In genomic region chr2:110609843-110610612, GRCh38 we compare ENCODE assay signal across 8 cellular contexts. TPM values are rescaled to one million over a fixed set of nuclear protein-coding genes. Genes with fewer than 3 reads are reported as not detected.
DNase-seq lines count a peak whose midpoint lies in the region; ATAC-seq and TF ChIP-seq lines count a peak whose summit lies in the region.
"Not testable (repeated sequence)": the region's sequence is repeated elsewhere in the genome, so short reads cannot be mapped to it uniquely, and the experiment has no call there.

No MANE protein-coding gene starts in this region.

- H3K4me1 Mint-ChIP-seq in activated T-cell treated with anti-CD3 and anti-CD28 coated beads, Interleukin-2, amount 50 U/mL, for 4 hours (ENCODE audit: low read depth); natural killer cell treated with Interleukin-12 subunit alpha and Interleukin-12 subunit beta and Interleukin-15 and Interleukin-18, amount 100 ng/mL, for 72 hours (ENCODE audit: low read depth in 2 of 2): not testable (repeated sequence)

- not testable (repeated sequence) for H3K27me3 Mint-ChIP-seq in activated T-cell treated with anti-CD3 and anti-CD28 coated beads, Interleukin-2, amount 50 U/mL, for 4 hours (ENCODE audit: low read depth); natural killer cell treated with Interleukin-12 subunit alpha and Interleukin-12 subunit beta and Interleukin-15 and Interleukin-18, amount 100 ng/mL, for 72 hours

- H3K79me2 ChIP-seq in DND-41 (ENCODE audit: insufficient read depth, low read length) = not testable (repeated sequence)

- not testable (repeated sequence) for H3K9me3 Mint-ChIP-seq in activated T-cell treated with anti-CD3 and anti-CD28 coated beads, Interleukin-2, amount 50 U/mL, for 4 hours; natural killer cell treated with Interleukin-12 subunit alpha and Interleukin-12 subunit beta and Interleukin-15 and Interleukin-18, amount 100 ng/mL, for 72 hours

- not testable (repeated sequence) for H3K27ac Mint-ChIP-seq in natural killer cell treated with Interleukin-12 subunit alpha and Interleukin-12 subunit beta and Interleukin-15 and Interleukin-18, amount 100 ng/mL, for 72 hours

- TF ChIP-seq CTCF in DND-41 (IDR thresholded peaks at IDR 0.05; ENCODE audit: borderline replicate concordance, extremely low read depth, low read length, poor library complexity, severe bottlenecking); esophagus muscularis mucosa (IDR thresholded peaks at IDR 0.05); thoracic aorta (IDR thresholded peaks at IDR 0.05): not testable (repeated sequence)

- not testable (repeated sequence) for H3K36me3 Mint-ChIP-seq in activated T-cell treated with anti-CD3 and anti-CD28 coated beads, Interleukin-2, amount 50 U/mL, for 4 hours (ENCODE audit: insufficient read depth); natural killer cell treated with Interleukin-12 subunit alpha and Interleukin-12 subunit beta and Interleukin-15 and Interleukin-18, amount 100 ng/mL, for 72 hours

- intact Hi-C loops in esophagus muscularis mucosa (cut with DNase I); left colon (cut with DNase I, micrococcal nuclease): not testable (repeated sequence)

- not testable (repeated sequence) for H3K36me3 ChIP-seq in DND-41 (ENCODE audit: insufficient read depth, low read length); esophagus muscularis mucosa; thoracic aorta

- H3K9me3 ChIP-seq in DND-41 (ENCODE audit: insufficient read depth, low read length, severe bottlenecking); esophagus muscularis mucosa; thoracic aorta: not testable (repeated sequence)

- H3K4me2 ChIP-seq in DND-41 (ENCODE audit: insufficient read depth, low read length) = not testable (repeated sequence)

- WGBS in esophagus muscularis mucosa = no CpG with 5 or more reads among the region's 45 CpGs

- H4K20me1 ChIP-seq in DND-41 (ENCODE audit: insufficient read depth, low read length) = not testable (repeated sequence)

- TF ChIP-seq POLR2A in esophagus muscularis mucosa (IDR thresholded peaks at IDR 0.05; ENCODE audit: low read depth) = not testable (repeated sequence)

- not testable (repeated sequence) for H3K4me3 Mint-ChIP-seq in activated T-cell treated with anti-CD3 and anti-CD28 coated beads, Interleukin-2, amount 50 U/mL, for 4 hours; natural killer cell treated with Interleukin-12 subunit alpha and Interleukin-12 subunit beta and Interleukin-15 and Interleukin-18, amount 100 ng/mL, for 72 hours

- H3K27ac ChIP-seq in DND-41 (ENCODE audit: low read length); esophagus muscularis mucosa (replicated peaks in 1 of 4); thoracic aorta: not testable (repeated sequence)

- not testable (repeated sequence) for H3K4me3 ChIP-seq in DND-41 (ENCODE audit: low read depth in 1 of 2, low read length in 2 of 2)
- H3K4me3 ChIP-seq in esophagus muscularis mucosa (peak overlapping the region in 3 of 4 donors; percentile 28 to 52 (median 33)), thoracic aorta (peak overlapping the region; percentile 36)

- H3K9ac ChIP-seq in DND-41 (ENCODE audit: low read depth, low read length) = not testable (repeated sequence)

- ATAC-seq in DND-41 (ENCODE audit: insufficient read depth, low read depth) (peak; percentile 16; the same call in 1 of the 3 replicates), HG02571 (IDR thresholded peaks at IDR 0.05; ENCODE audit: unreplicated experiment) (peak; percentile 42), SK-N-SH treated with all-trans-retinoic acid at 6 μM for 48 hours (peak; percentile 65), left colon (peak; percentile 39)
- peak; percentile 67 to 68 for ATAC-seq in activated T-cell treated with anti-CD3 and anti-CD28 coated beads, Interleukin-2, amount 50 U/mL, for 4 hours
- peak; percentile 49 to 56 for ATAC-seq in natural killer cell treated with Interleukin-12 subunit alpha and Interleukin-12 subunit beta and Interleukin-15 and Interleukin-18, amount 100 ng/mL, for 72 hours
- not testable (repeated sequence) for ATAC-seq in thoracic aorta (ENCODE audit: insufficient number of reproducible peaks, low FRiP score, low read depth)

- H3K27me3 ChIP-seq in DND-41 (ENCODE audit: insufficient read depth, low read length, poor library complexity); esophagus muscularis mucosa; thoracic aorta (replicated peaks; ENCODE audit: insufficient read depth): not testable (repeated sequence)

- TF ChIP-seq EP300 in esophagus muscularis mucosa (IDR thresholded peaks at IDR 0.05) = not testable (repeated sequence)

- H3K4me1 ChIP-seq in DND-41 (ENCODE audit: insufficient read depth, low read length); esophagus muscularis mucosa; thoracic aorta (ENCODE audit: control insufficient read depth in 1 of 2, low read depth in 2 of 2): not testable (repeated sequence)

- DNase-seq in DND-41; activated T-cell treated with anti-CD3 and anti-CD28 coated beads, Interleukin-2, amount 50 U/mL, for 4 hours; esophagus muscularis mucosa (ENCODE audit: extremely low spot score); left colon; natural killer cell treated with Interleukin-12 subunit alpha and Interleukin-12 subunit beta and Interleukin-15 and Interleukin-18, amount 100 ng/mL, for 72 hours (ENCODE audit: low spot score); thoracic aorta (ENCODE audit: low spot score): not testable (repeated sequence)

- not testable (repeated sequence) for H2AFZ ChIP-seq in DND-41 (ENCODE audit: low read depth, low read length)

RNA-seq across cellular contexts. Expression of gene RGPD6, which starts 33.0 kb away (rescaled TPM):
- 10 to 100 TPM in 2 of 3 donors, 1 to 10 TPM in 1; 7.4 to 20.4 (median 14.9) TPM for total RNA-seq in activated T-cell treated with anti-CD3 and anti-CD28 coated beads, Interleukin-2, amount 50 U/mL, for 4 hours
- total RNA-seq in esophagus muscularis mucosa (10 to 100 TPM; 27.3 to 51.5 (median 37.1) TPM), left colon (10 to 100 TPM; 24.9 to 44.8 TPM), thoracic aorta (100 to 1,000 TPM; 127 to 183 TPM)
- total RNA-seq in natural killer cell treated with Interleukin-12 subunit alpha and Interleukin-12 subunit beta and Interleukin-15 and Interleukin-18, amount 100 ng/mL, for 72 hours = 10 to 100 TPM; 16.6 to 28.7 TPM
